In genomic region chr3:42827654-42828053, GRCh38 we compare ENCODE assay signal across 19 cellular contexts. TPM values are rescaled to one million over a fixed set of nuclear protein-coding genes. Genes with fewer than 3 reads are reported as not detected.
DNase-seq lines count a peak whose midpoint lies in the region; ATAC-seq and TF ChIP-seq lines count a peak whose summit lies in the region.
"Had no signal": no experiment of that assay in that cellular context is flagged by ENCODE, and none has a peak within 500 bp of the region (broad histone marks: within the 10 kb centered on the region; RNA-seq: fewer than 3 reads in every experiment).

No MANE protein-coding gene starts in this region.

- peak overlapping the region; percentile 35 to 56 for H3K9ac ChIP-seq in mucosa of rectum (ENCODE audit: low read depth in 1 of 2, low read length in 2 of 2)

- TF ChIP-seq CTCF in esophagus squamous epithelium (IDR thresholded peaks at IDR 0.05) (no peak), stomach (IDR thresholded peaks at IDR 0.05) (no peak), GM20000 (IDR thresholded peaks at IDR 0.05; ENCODE audit: extremely low read depth, missing control alignments) (no peak)

- H3K27me3 ChIP-seq in esophagus squamous epithelium, result no peaks in the 10 kb centered on the region
- no peaks in the 10 kb centered on the region for H3K27me3 ChIP-seq in mucosa of rectum (ENCODE audit: control insufficient read depth in 2 of 2, insufficient read depth in 2 of 2, low read length in 2 of 2)
- H3K27me3 ChIP-seq in stomach, result no peaks in the 10 kb centered on the region
- H3K27me3 ChIP-seq in right cardiac atrium (ENCODE audit: control insufficient read depth, insufficient read depth), result no peaks in the 10 kb centered on the region

- no peak for TF ChIP-seq POLR2A in esophagus squamous epithelium (IDR thresholded peaks at IDR 0.05)
- TF ChIP-seq POLR2A in stomach (IDR thresholded peaks at IDR 0.05), result no peak

- no peak for TF ChIP-seq EP300 in stomach (IDR thresholded peaks at IDR 0.05)

- 55 to 60% methylated on average over 4 of the region's 4 CpGs for WGBS in esophagus squamous epithelium, 2 donors
- 66 to 76% (median 73%) methylated on average over 4 of the region's 4 CpGs for WGBS in stomach, 5 donors
- 58% methylated on average over 4 of the region's 4 CpGs for WGBS in right cardiac atrium

- H3K9me3 ChIP-seq in esophagus squamous epithelium, result no peaks in the 10 kb centered on the region
- H3K9me3 ChIP-seq in mucosa of rectum (ENCODE audit: control insufficient read depth in 2 of 2, low read length in 2 of 2), result no peaks in the 10 kb centered on the region
- H3K9me3 ChIP-seq in stomach, result no peaks in the 10 kb centered on the region
- H3K9me3 ChIP-seq in right cardiac atrium (ENCODE audit: control insufficient read depth, low read length), result no peaks in the 10 kb centered on the region
- H3K9me3 ChIP-seq: Caco-2 had no signal

- ATAC-seq in right cardiac atrium, result no peak
- ATAC-seq: Panc1, Right ventricle myocardium inferior had no signal

- peak; percentile 66 for DNase-seq in amniotic epithelial cell (ENCODE audit: low read depth)
- no peak for DNase-seq in esophagus squamous epithelium (lab: John Stamatoyannopoulos, UW)
- DNase-seq in stomach, result no peak
- DNase-seq in UCSD-AML1 (lab: John Stamatoyannopoulos, UW; ENCODE audit: unreplicated experiment), result no peak
- DNase-seq in GM20000 (ENCODE audit: low spot score), result no peak
- DNase-seq in activated naive CD4-positive, alpha-beta T cell (lab: John Stamatoyannopoulos, UW), result no peak
- no peak for DNase-seq in right cardiac atrium
- DNase-seq: Caco-2; CD4-positive, CD25-positive, alpha-beta regulatory T cell; DMS153; H9; Kasumi-1; NCI-H187 treated with DMSO at 0.1 percent for 48 hours; NCI-H2171 treated with DMSO at 0.1 percent for 48 hours; NCI-H82 had no signal

- H3K36me3 ChIP-seq in esophagus squamous epithelium (no peaks in the 10 kb centered on the region), mucosa of rectum (ENCODE audit: control insufficient read depth in 2 of 2, insufficient read depth in 2 of 2, low read length in 2 of 2) (no peaks in the 10 kb centered on the region), stomach (no peaks in the 10 kb centered on the region)

- H3K4me1 ChIP-seq in esophagus squamous epithelium, result peaks cover 0 to 51% (median 21%) of the 10 kb centered on the region in 3 donors
- H3K4me1 ChIP-seq in mucosa of rectum (ENCODE audit: control insufficient read depth in 2 of 2, insufficient read depth in 2 of 2, low read length in 2 of 2), result peaks cover 22 to 39% of the 10 kb centered on the region in 2 donors
- H3K4me1 ChIP-seq in stomach, result peaks cover 0 to 22% (median 8%) of the 10 kb centered on the region in 4 donors
- H3K4me1 ChIP-seq in right cardiac atrium (ENCODE audit: control insufficient read depth, insufficient read depth, low read length), result peaks cover 3% of the 10 kb centered on the region

- H3K4me3 ChIP-seq in esophagus squamous epithelium (no peak overlapping the region), mucosa of rectum (ENCODE audit: low read length in 2 of 2) (peak overlapping the region; percentile 37 to 50), stomach (no peak overlapping the region), right cardiac atrium (ENCODE audit: low read length) (no peak overlapping the region)

- intact Hi-C loops in esophagus squamous epithelium (cut with DNase I), result no loop called here
- intact Hi-C loops in stomach (cut with DNase I; ENCODE audit: low total_unique reads), result no loop called here
- intact Hi-C loops in right cardiac atrium (cut with DNase I), result no loop called here

- H3K27ac ChIP-seq in esophagus squamous epithelium (peak overlapping the region in 3 of 4 donors; percentile 26 to 49 (median 27)), mucosa of rectum (ENCODE audit: low read depth in 2 of 2, low read length in 2 of 2) (peak overlapping the region; percentile 83 to 90), stomach (peak overlapping the region in 4 of 5 donors; percentile 6 to 64 (median 42)), right cardiac atrium (ENCODE audit: low read length) (no peak overlapping the region)

RNA-seq across cellular contexts. Expression of gene ACKR2, which starts 18.4 kb away (rescaled TPM):
- total RNA-seq in esophagus squamous epithelium (1 to 10 TPM; 2.7 to 6.5 (median 3.1) TPM), stomach (1 to 10 TPM in 1 of 5 donors, under 1 TPM in 1, not detected in 3; 0.72 to 2.4 TPM), right cardiac atrium (1 to 10 TPM; 1.4 to 2.4 (median 1.8) TPM)
- polyA plus RNA-seq in stomach (under 1 TPM; 0.15 to 0.50 (median 0.30) TPM), right cardiac atrium (1.2 TPM)
- total RNA-seq: CD4-positive, CD25-positive, alpha-beta regulatory T cell; H9; NCI-H460 had no signal

RNA-seq across cellular contexts. Expression of gene HIGD1A, which starts 23.4 kb away (rescaled TPM):
- total RNA-seq in esophagus squamous epithelium, result 100 to 1,000 TPM in 3 of 4 donors, 10 to 100 TPM in 1; 52.3 to 239 (median 212) TPM
- total RNA-seq in stomach, result 100 to 1,000 TPM in 2 of 5 donors, 10 to 100 TPM in 3; 62.0 to 313 (median 98.8) TPM
- polyA plus RNA-seq in stomach, result 100 to 1,000 TPM; 202 to 413 (median 311) TPM
- total RNA-seq in right cardiac atrium, result 100 to 1,000 TPM; 179 to 274 (median 239) TPM
- 348 TPM for polyA plus RNA-seq in right cardiac atrium

RNA-seq across cellular contexts. Expression of gene CYP8B1, which starts 48.0 kb away (rescaled TPM):
- total RNA-seq in esophagus squamous epithelium (not detected), stomach (not detected), right cardiac atrium (under 1 TPM in 1 of 4 donors, not detected in 3; 0.14 TPM)
- polyA plus RNA-seq in stomach (under 1 TPM in 1 of 3 donors, not detected in 2; 0.10 TPM), right cardiac atrium (0.02 TPM)
- total RNA-seq: Caco-2; CD4-positive, CD25-positive, alpha-beta regulatory T cell; H9; NCI-H460; Right ventricle myocardium inferior had no signal
- polyA plus RNA-seq: CD4-positive, CD25-positive, alpha-beta regulatory T cell had no signal

RNA-seq across cellular contexts. Expression of gene CCDC13, which starts 54.6 kb away (rescaled TPM):
- total RNA-seq in esophagus squamous epithelium (1 to 10 TPM in 1 of 4 donors, under 1 TPM in 1, not detected in 2; 0.62 to 1.3 TPM), stomach (10 to 100 TPM in 2 of 5 donors, 1 to 10 TPM in 1, under 1 TPM in 1, not detected in 1; 0.58 to 31.7 (median 10.0) TPM), right cardiac atrium (1 to 10 TPM in 1 of 4 donors, under 1 TPM in 2, not detected in 1; 0.26 to 1.8 (median 0.96) TPM)
- polyA plus RNA-seq in stomach (1 to 10 TPM in 1 of 3 donors, under 1 TPM in 2; 0.44 to 2.9 (median 0.53) TPM), right cardiac atrium (0.84 TPM)
- total RNA-seq: H9 had no signal

Comparison
In these comparisons a context has a peak if more than half of its experiments do, and no peak if none do; other contexts are left out.
1. H3K4me3 ChIP-seq: peak in mucosa of rectum (2 of 2); none in esophagus squamous epithelium (0 of 4), stomach (0 of 4) and right cardiac atrium (single experiment).